In genomic region chr19:13579388-13580060, GRCh38 we compare ENCODE assay signal across 16 cellular contexts.
DNase-seq lines count a peak whose midpoint lies in the region; ATAC-seq and TF ChIP-seq lines count a peak whose summit lies in the region.
"Had no signal": no experiment of that assay in that cellular context is flagged by ENCODE, and none has a peak within 500 bp of the region (broad histone marks: within the 10 kb centered on the region; RNA-seq: fewer than 3 reads in every experiment).

No MANE protein-coding gene starts in this region.

- peak; percentile 80 for DNase-seq in AG20443 (ENCODE audit: low spot score)
- DNase-seq in HFFc6 = peak; percentile 50
- no peak for DNase-seq in WTC11 (ENCODE audit: low spot score)
- peak; percentile 9 for DNase-seq in myocyte (ENCODE audit: low read depth)
- DNase-seq in NCI-H2196 (lab: John Stamatoyannopoulos, UW; ENCODE audit: unreplicated experiment) = no peak
- no peak for DNase-seq in NCI-H1105 (lab: John Stamatoyannopoulos, UW)
- no peak for DNase-seq in DMS 273 (lab: John Stamatoyannopoulos, UW; ENCODE audit: unreplicated experiment)
- no peak for DNase-seq in DMS114 treated with DMSO at 0.1 percent for 48 hours (lab: John Stamatoyannopoulos, UW; ENCODE audit: unreplicated experiment)
- DNase-seq: activated CD4-positive, alpha-beta memory T cell treated with anti-CD3 and anti-CD28 coated beads, Interleukin-2, amount 10 ng/mL, durations not matched to agents 7 days and 5 days; BE2C; islet precursor cell; naive B cell; NCI-H2029 treated with DMSO at 0.1 percent for 48 hours; NCI-H526 treated with DMSO at 0.1 percent for 48 hours; PC-9 had no signal

- H3K9me3 Mint-ChIP-seq in HFFc6 = peaks cover 13% of the 10 kb centered on the region
- peaks cover 29% of the 10 kb centered on the region for H3K9me3 Mint-ChIP-seq in WTC11

- H3K4me1 Mint-ChIP-seq in HFFc6 (ENCODE audit: low read depth) (peaks cover 17% of the 10 kb centered on the region; the same call in 1 of the 2 replicates), WTC11 (no peaks in the 10 kb centered on the region)
- H3K4me1 Mint-ChIP-seq: activated CD4-positive, alpha-beta memory T cell treated with anti-CD3 and anti-CD28 coated beads, Interleukin-2, amount 10 ng/mL, durations not matched to agents 7 days and 5 days; naive B cell had no signal

- CTCF ChIA-PET in WTC11 (lab: Charles Lee) = interaction anchor here (0.6 to 5.8 kb wide), 30 partner anchors 9 to 403 kb away, joined by 3 to 49 read pairs (median 4); partner anchors contain the start of gene CACNA1A

- H3K36me3 Mint-ChIP-seq in HFFc6 (ENCODE audit: low read depth) = no peaks in the 10 kb centered on the region
- peaks cover 12% of the 10 kb centered on the region for H3K36me3 Mint-ChIP-seq in WTC11

- H3K4me3 Mint-ChIP-seq in HFFc6 (no peak overlapping the region), WTC11 (no peak overlapping the region)
- H3K4me3 Mint-ChIP-seq: activated CD4-positive, alpha-beta memory T cell treated with anti-CD3 and anti-CD28 coated beads, Interleukin-2, amount 10 ng/mL, durations not matched to agents 7 days and 5 days; naive B cell had no signal

- POLR2A ChIA-PET in WTC11 (lab: Charles Lee) = no interaction called here

- ATAC-seq in WTC11 = no peak
- ATAC-seq: esophagus mucosa had no signal

- peak; percentile 62 for TF ChIP-seq CTCF in HFFc6 (IDR thresholded peaks at IDR 0.05)
- TF ChIP-seq CTCF in WTC11 (IDR thresholded peaks at IDR 0.05) = 0 out of 2 replicates have a peak, but pooled peaks have one; percentile 10

- H3K27me3 Mint-ChIP-seq in HFFc6 (ENCODE audit: insufficient read depth) (peaks cover 8% of the 10 kb centered on the region), WTC11 (ENCODE audit: low read depth) (peaks cover 10% of the 10 kb centered on the region)
- H3K27me3 Mint-ChIP-seq: activated CD4-positive, alpha-beta memory T cell treated with anti-CD3 and anti-CD28 coated beads, Interleukin-2, amount 10 ng/mL, durations not matched to agents 7 days and 5 days had no signal

- H3K27ac Mint-ChIP-seq in HFFc6 = no peak overlapping the region
- H3K27ac Mint-ChIP-seq in WTC11 = no peak overlapping the region
- H3K27ac Mint-ChIP-seq: activated CD4-positive, alpha-beta memory T cell treated with anti-CD3 and anti-CD28 coated beads, Interleukin-2, amount 10 ng/mL, durations not matched to agents 7 days and 5 days had no signal

TF ChIP-seq in WTC11, 78 proteins besides CTCF, POLR2A, EP300 and RAD21:
- TF ChIP-seq MYBL2 (CRISPR knock-in tag; IDR thresholded peaks at IDR 0.05) (no peak), HMGA2 (CRISPR knock-in tag; IDR thresholded peaks at IDR 0.05) (no peak), GRHL2 (CRISPR knock-in tag; IDR thresholded peaks at IDR 0.05; ENCODE audit: insufficient replicate concordance, severe bottlenecking) (no peak), GABPB1 (CRISPR knock-in tag; IDR thresholded peaks at IDR 0.05) (no peak), NR2C2 (CRISPR knock-in tag; IDR thresholded peaks at IDR 0.05) (no peak)
- TF ChIP-seq, protein P1, sequence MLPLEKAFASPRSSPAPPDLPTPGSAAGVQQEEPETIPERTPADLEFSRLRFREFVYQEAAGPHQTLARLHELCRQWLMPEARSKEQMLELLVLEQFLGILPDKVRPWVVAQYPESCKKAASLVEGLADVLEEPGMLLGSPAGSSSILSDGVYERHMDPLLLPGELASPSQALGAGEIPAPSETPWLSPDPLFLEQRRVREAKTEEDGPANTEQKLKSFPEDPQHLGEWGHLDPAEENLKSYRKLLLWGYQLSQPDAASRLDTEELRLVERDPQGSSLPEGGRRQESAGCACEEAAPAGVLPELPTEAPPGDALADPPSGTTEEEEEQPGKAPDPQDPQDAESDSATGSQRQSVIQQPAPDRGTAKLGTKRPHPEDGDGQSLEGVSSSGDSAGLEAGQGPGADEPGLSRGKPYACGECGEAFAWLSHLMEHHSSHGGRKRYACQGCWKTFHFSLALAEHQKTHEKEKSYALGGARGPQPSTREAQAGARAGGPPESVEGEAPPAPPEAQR (CRISPR knock-in tag; IDR thresholded peaks at IDR 0.05) = no peak

Comparison
In these comparisons a context has a peak if more than half of its experiments do, and no peak if none do; other contexts are left out.
1. DNase-seq: peak in AG20443 (single experiment), HFFc6 (single experiment) and myocyte (single experiment); none in WTC11 (single experiment), NCI-H2196 (single experiment), NCI-H1105 (single experiment), DMS 273 (single experiment) and DMS114 treated with DMSO at 0.1 percent for 48 hours (single experiment).